Comparison of ENCODE assay signal across 29 cellular contexts in the genomic region with DNA sequence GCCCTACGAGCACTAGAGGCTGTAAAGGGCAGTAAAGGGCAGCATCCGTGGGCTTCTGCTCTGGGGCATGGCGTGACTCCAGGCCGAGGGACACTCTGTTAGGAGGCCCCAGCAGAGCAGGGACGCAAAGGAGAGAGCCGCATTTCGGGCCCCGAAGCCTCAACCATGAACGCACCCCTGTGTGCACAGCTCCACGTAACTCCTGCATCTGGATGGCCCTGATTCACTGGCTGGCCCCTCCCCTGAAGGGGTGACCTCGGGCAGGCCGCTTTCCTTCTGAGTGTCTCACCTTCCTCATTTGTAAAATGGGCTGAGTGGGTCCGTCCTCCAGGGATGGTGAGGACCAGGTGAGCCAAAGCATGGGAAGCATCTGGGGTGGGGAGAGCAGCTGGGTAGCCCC. TPM values are rescaled to one million over a fixed set of nuclear protein-coding genes. Genes with fewer than 3 reads are reported as not detected.
"Had no signal": no experiment of that assay in that cellular context is flagged by ENCODE, and none has a peak within 500 bp of the region (broad histone marks: within the 10 kb centered on the region; RNA-seq: fewer than 3 reads in every experiment).

No MANE protein-coding gene starts in this region.

- H3K4me3 Mint-ChIP-seq: activated CD8-positive, alpha-beta memory T cell treated with anti-CD3 and anti-CD28 coated beads, Interleukin-2, amount 10 ng/mL, durations not matched to agents 7 days and 5 days; activated naive CD8-positive, alpha-beta T cell treated with anti-CD3 and anti-CD28 coated beads, Interleukin-2, amount 50 U/mL, for 24 hours; activated T-cell treated with anti-CD3 and anti-CD28 coated beads, Interleukin-2, amount 50 U/mL, for 24 hours; activated T-helper 1 cell treated with anti-CD3 and anti-CD28 coated beads, Interleukin-12 subunit alpha, Interleukin-12 subunit beta, Interleukin-2, Interleukin-4 antibody, amounts not matched to agents 30 ng/mL and 10 ng/mL and 1 ng/mL, durations not matched to agents 14 hours and 24 hours and 36 hours had no signal

- H3K9me3 ChIP-seq: SJCRH30 had no signal

- H3K4me1 ChIP-seq: ascending aorta, body of pancreas, SJCRH30 had no signal

- H3K9me3 Mint-ChIP-seq: activated T-cell treated with anti-CD3 and anti-CD28 coated beads, Interleukin-2, amount 50 U/mL, for 24 hours had no signal

- H3K36me3 Mint-ChIP-seq: activated CD8-positive, alpha-beta memory T cell treated with anti-CD3 and anti-CD28 coated beads, Interleukin-2, amount 10 ng/mL, durations not matched to agents 7 days and 5 days; activated naive CD4-positive, alpha-beta T cell treated with anti-CD3 and anti-CD28 coated beads, Interleukin-2, amount 50 U/mL, for 72 hours had no signal

- H3K4me3 ChIP-seq: ascending aorta, body of pancreas, SJCRH30 had no signal

- ATAC-seq: activated CD8-positive, alpha-beta memory T cell treated with anti-CD3 and anti-CD28 coated beads, Interleukin-2, amount 10 ng/mL, durations not matched to agents 7 days and 5 days; activated naive CD4-positive, alpha-beta T cell treated with anti-CD3 and anti-CD28 coated beads, Interleukin-2, amount 50 U/mL, for 72 hours; activated naive CD8-positive, alpha-beta T cell treated with anti-CD3 and anti-CD28 coated beads, Interleukin-2, amount 50 U/mL, for 24 hours; body of pancreas had no signal

- H3K36me3 ChIP-seq: ascending aorta, SJCRH30, WERI-Rb-1 had no signal

- H3K27me3 ChIP-seq: ascending aorta, body of pancreas, SJCRH30 had no signal

- DNase-seq: activated CD4-positive, alpha-beta T cell treated with anti-CD3 and anti-CD28 coated beads for 4 hours; activated CD8-positive, alpha-beta memory T cell treated with anti-CD3 and anti-CD28 coated beads, Interleukin-2, amount 10 ng/mL, durations not matched to agents 7 days and 5 days; activated effector memory CD4-positive, alpha-beta T cell treated with Interleukin-2 at 50 U/mL for 16 hours; activated naive CD4-positive, alpha-beta T cell; activated naive CD8-positive, alpha-beta T cell treated with anti-CD3 and anti-CD28 coated beads, Interleukin-2, amount 50 U/mL, for 24 hours; activated T-cell treated with anti-CD3 and anti-CD28 coated beads, Interleukin-2, amount 50 U/mL, for 24 hours; amniotic stem cell; body of pancreas; central memory CD4-positive, alpha-beta T cell; KG1; NCI-H1048; NCI-H1417; NCI-H1930; NCI-H2107; NCI-H345; NCI-H510A; NCI-H526 treated with DMSO at 0.1 percent for 48 hours; NCI-H82; Right ventricle myocardium superior; RPMI8226; SJCRH30; SK-N-SH; T-helper 1 cell; WERI-Rb-1 had no signal

- H3K27ac Mint-ChIP-seq: activated CD8-positive, alpha-beta memory T cell treated with anti-CD3 and anti-CD28 coated beads, Interleukin-2, amount 10 ng/mL, durations not matched to agents 7 days and 5 days; activated naive CD8-positive, alpha-beta T cell treated with anti-CD3 and anti-CD28 coated beads, Interleukin-2, amount 50 U/mL, for 24 hours; activated T-cell treated with anti-CD3 and anti-CD28 coated beads, Interleukin-2, amount 50 U/mL, for 24 hours; activated T-helper 1 cell treated with anti-CD3 and anti-CD28 coated beads, Interleukin-12 subunit alpha, Interleukin-12 subunit beta, Interleukin-2, Interleukin-4 antibody, amounts not matched to agents 30 ng/mL and 10 ng/mL and 1 ng/mL, durations not matched to agents 14 hours and 24 hours and 36 hours had no signal

- H3K4me1 Mint-ChIP-seq: activated CD8-positive, alpha-beta memory T cell treated with anti-CD3 and anti-CD28 coated beads, Interleukin-2, amount 10 ng/mL, durations not matched to agents 7 days and 5 days; activated naive CD8-positive, alpha-beta T cell treated with anti-CD3 and anti-CD28 coated beads, Interleukin-2, amount 50 U/mL, for 24 hours had no signal

- H3K27ac ChIP-seq: ascending aorta, body of pancreas, SJCRH30, WERI-Rb-1 had no signal

- H3K9ac ChIP-seq: SK-N-SH had no signal

RNA-seq across cellular contexts. Expression of gene SHISAL1, which starts 13.6 kb away (rescaled TPM):
- total RNA-seq: activated CD8-positive, alpha-beta memory T cell treated with anti-CD3 and anti-CD28 coated beads, Interleukin-2, amount 10 ng/mL, durations not matched to agents 7 days and 5 days; activated naive CD4-positive, alpha-beta T cell treated with anti-CD3 and anti-CD28 coated beads, Interleukin-2, amount 50 U/mL, for 72 hours; activated T-helper 1 cell treated with anti-CD3 and anti-CD28 coated beads, Interleukin-12 subunit alpha, Interleukin-12 subunit beta, Interleukin-2, Interleukin-4 antibody, amounts not matched to agents 30 ng/mL and 10 ng/mL and 1 ng/mL, durations not matched to agents 14 hours and 24 hours and 36 hours; OCI-LY7; SJCRH30; T-helper 2 cell treated with Interferon-gamma antibody and Interleukin-4, amounts not matched to agents 100 ng/mL and 5 ng/mL, for 36 hours had no signal
